In genomic region chr1:16078925-16079656, GRCh38 we compare ENCODE assay signal across 8 cellular contexts. TPM values are rescaled to one million over a fixed set of nuclear protein-coding genes. Genes with fewer than 3 reads are reported as not detected.
A peak's percentile ranks its signal among the peaks of the same experiment; 100 is the strongest.
DNase-seq lines count a peak whose midpoint lies in the region; ATAC-seq and TF ChIP-seq lines count a peak whose summit lies in the region.

No MANE protein-coding gene starts in this region.

- H3K4me1 Mint-ChIP-seq in WTC11 (peaks cover 9% of the 10 kb centered on the region), MCF 10A (ENCODE audit: insufficient read depth, unreplicated experiment) (peaks cover 39% of the 10 kb centered on the region)

- H3K27ac Mint-ChIP-seq in WTC11 = no peak overlapping the region
- no peak overlapping the region for H3K27ac Mint-ChIP-seq in MCF 10A (ENCODE audit: low read depth, unreplicated experiment)

- H3K36me3 Mint-ChIP-seq in WTC11 (no peaks in the 10 kb centered on the region), MCF 10A (ENCODE audit: insufficient read depth, unreplicated experiment) (no peaks in the 10 kb centered on the region)

- POLR2A ChIA-PET in HCT116 (lab: Charles Lee) (interaction anchor here (0.9 to 4.4 kb wide), 2 partner anchors 77 to 108 kb away, joined by 3 to 31 read pairs; partner anchors contain the start of gene EPHA2), WTC11 (lab: Charles Lee) (interaction anchor here (0.6 to 1.2 kb wide), 2 partner anchors 77 to 138 kb away, joined by 3 to 4 read pairs; partner anchors contain the start of gene EPHA2), MCF 10A (lab: Yijun Ruan, JAX) (interaction anchor here (0.8 to 8.8 kb wide), 13 partner anchors 26 to 285 kb away, joined by 3 to 112 read pairs (median 7); partner anchors contain the start of gene CPLANE2)

- no peaks in the 10 kb centered on the region for H3K9me3 ChIP-seq in HCT116 (ENCODE audit: control insufficient read depth in 1 of 2, insufficient read depth in 1 of 2, low read depth in 1 of 2, low read length in 2 of 2)

- H3K36me3 ChIP-seq in HCT116 (ENCODE audit: control insufficient read depth in 1 of 2, insufficient read depth in 2 of 2, low read length in 2 of 2) = no peaks in the 10 kb centered on the region

- ATAC-seq in HCT116 = peak; percentile 58
- ATAC-seq in WTC11 = peak; percentile 78
- ATAC-seq in GM21390 (IDR thresholded peaks at IDR 0.05; ENCODE audit: unreplicated experiment) = no peak

- H4K20me1 ChIP-seq in HCT116 (ENCODE audit: insufficient read depth) = no peaks in the 10 kb centered on the region

- H3K27me3 ChIP-seq in HCT116 (ENCODE audit: insufficient read depth, low read length) = no peaks in the 10 kb centered on the region

- H3K9me2 ChIP-seq in HCT116 (ENCODE audit: insufficient read depth) = no peaks in the 10 kb centered on the region

- H3K79me2 ChIP-seq in HCT116 (ENCODE audit: insufficient read depth, low read length) = no peaks in the 10 kb centered on the region

- DNase-seq in COLO668 (lab: John Stamatoyannopoulos, UW; ENCODE audit: unreplicated experiment) = peak; percentile 78
- no peak for DNase-seq in HCT116 (ENCODE audit: low read depth, low spot score)
- DNase-seq in NCI-H2227 (lab: John Stamatoyannopoulos, UW; ENCODE audit: unreplicated experiment) = peak; percentile 79
- peak; percentile 89 for DNase-seq in WTC11 (ENCODE audit: low spot score)
- DNase-seq in MCF 10A (ENCODE audit: unreplicated experiment) = peak; percentile 77
- peak; percentile 64 for DNase-seq in iris pigment epithelial cell (ENCODE audit: low read depth)
- DNase-seq in stimulated activated CD4-positive, alpha-beta T cell treated with anti-CD3 and anti-CD28 coated beads, Interleukin-15, amount 100 ng/mL, for 24 hours = peak; percentile 81

- peak overlapping the region; percentile 23; the same call in 1 of the 2 replicates for H3K9ac ChIP-seq in HCT116 (ENCODE audit: low read length)

- H3K27me3 Mint-ChIP-seq in WTC11 (ENCODE audit: low read depth) = peaks cover 26% of the 10 kb centered on the region
- no peaks in the 10 kb centered on the region for H3K27me3 Mint-ChIP-seq in MCF 10A (ENCODE audit: insufficient read depth, unreplicated experiment)

- TF ChIP-seq CTCF in HCT116 (IDR thresholded peaks at IDR 0.05 in 2 of 3, conservative IDR thresholded peaks at IDR 0.05 in 1 of 3; ENCODE audit: borderline replicate concordance in 1 of 3, insufficient read depth in 1 of 3, low read depth in 2 of 3, low read length in 2 of 3) = peak in 2 of 3 experiments; percentile 93 to 94; a peak in 4 of 6 replicates
- peak; percentile 87 for TF ChIP-seq CTCF in WTC11 (IDR thresholded peaks at IDR 0.05)
- TF ChIP-seq CTCF in MCF 10A (IDR thresholded peaks at IDR 0.05; ENCODE audit: unreplicated experiment) = peak; percentile 93

- no peak for TF ChIP-seq RAD21 in HCT116 (IDR thresholded peaks at IDR 0.05; ENCODE audit: low read depth)

- RAD21 ChIA-PET in HCT116 (lab: Charles Lee; ENCODE audit: low non-redundant PET in 1 of 2, low total read pairs in 2 of 2, uncharacterized antibody in 2 of 2, unreplicated experiment in 2 of 2) = interaction anchor here (0.6 to 2.5 kb wide), 14 partner anchors 66 to 284 kb away, joined by 3 to 26 read pairs (median 3); partner anchors contain the start of gene CPLANE2 (in 1 of the 2)

- H3K9me3 Mint-ChIP-seq in WTC11 (no peaks in the 10 kb centered on the region), MCF 10A (ENCODE audit: unreplicated experiment) (no peaks in the 10 kb centered on the region)

- intact Hi-C loops in HCT116 (cut with micrococcal nuclease) (loop anchor here (1.0 to 2.0 kb wide), 4 partner anchors 66 to 284 kb away; no protein-coding TSS in a partner anchor), MCF 10A (cut with micrococcal nuclease) (loop anchor here (1.0 to 5.0 kb wide), 6 partner anchors 43 to 418 kb away; no protein-coding TSS in a partner anchor)

- H3K4me2 ChIP-seq in HCT116 (ENCODE audit: low read length) = peak overlapping the region; percentile 69

- peak overlapping the region; percentile 68 for H2AFZ ChIP-seq in HCT116 (ENCODE audit: low read depth, low read length, poor library complexity, severe bottlenecking)

- H3K4me1 ChIP-seq in HCT116 (ENCODE audit: control insufficient read depth in 1 of 2, insufficient read depth in 2 of 2, low read length in 2 of 2) = peaks cover 30 to 66% of the 10 kb centered on the region in 2 experiments

- no TSS peak for BruUV-seq in HCT116 (replicated peaks; lab: Mats Ljungman, UMichigan)
- no TSS peak for BruUV-seq in MCF 10A (replicated peaks; lab: Mats Ljungman, UMichigan)

- CTCF ChIA-PET in HCT116 (lab: Charles Lee) (interaction anchor here (0.9 to 7.9 kb wide), 18 partner anchors 8 to 360 kb away, joined by 3 to 222 read pairs (median 3); partner anchors contain the start of gene EPHA2), WTC11 (lab: Charles Lee) (interaction anchor here (0.6 to 7.9 kb wide), 38 partner anchors 8 to 542 kb away, joined by 3 to 204 read pairs (median 6); partner anchors contain the start of genes ARHGEF19 and EPHA2), MCF 10A (lab: Yijun Ruan, JAX) (interaction anchor here (0.6 to 12.6 kb wide), 31 partner anchors 8 to 537 kb away, joined by 3 to 373 read pairs (median 4); partner anchors contain the start of genes CPLANE2, EPHA2 and SZRD1)

- TF ChIP-seq POLR2A in HCT116 (IDR thresholded peaks at IDR 0.05; ENCODE audit: borderline replicate concordance, extremely low read depth, insufficient read depth, insufficient read length) = no peak

- H3K27ac ChIP-seq in HCT116 (ENCODE audit: low read depth, low read length) = peak overlapping the region; percentile 31; the same call in 1 of the 2 replicates

- no peak overlapping the region for H3K4me3 ChIP-seq in HCT116 (replicated peaks in 1 of 2; ENCODE audit: low read depth in 1 of 2, low read length in 2 of 2)

- H3K4me3 Mint-ChIP-seq in WTC11 = no peak overlapping the region
- no peak overlapping the region for H3K4me3 Mint-ChIP-seq in MCF 10A (ENCODE audit: unreplicated experiment)

TF ChIP-seq in HCT116, 20 proteins besides CTCF, POLR2A, EP300 and RAD21:
- peak; percentile 11 for TF ChIP-seq YY1 (IDR thresholded peaks at IDR 0.05; ENCODE audit: extremely low read depth, insufficient replicate concordance, low read depth, low read length)
- TF ChIP-seq ZBTB33 (IDR thresholded peaks at IDR 0.05; ENCODE audit: extremely low read depth, insufficient replicate concordance, low read length) = no peak
- no peak for TF ChIP-seq EZH2phosphoT487 (IDR thresholded peaks at IDR 0.05; ENCODE audit: borderline replicate concordance)
TF ChIP-seq in HCT116: peak in this region for 1.

TF ChIP-seq in WTC11, 78 proteins besides CTCF, POLR2A, EP300 and RAD21:
- no peak for TF ChIP-seq ERG (CRISPR knock-in tag; IDR thresholded peaks at IDR 0.05)
- TF ChIP-seq HMGXB4 (CRISPR knock-in tag; IDR thresholded peaks at IDR 0.05) = 0 out of 2 replicates have a peak, but pooled peaks have one; percentile 20

RNA-seq across cellular contexts. Expression of gene FAM131C, which starts 5.6 kb away (rescaled TPM):
- total RNA-seq in HCT116 (2021; ENCODE audit: unreplicated experiment) (11.6 TPM), WTC11 (2021) (1.4 to 2.0 TPM (median 1.8 TPM) in 3 replicates), MCF 10A (2022) (0.20 TPM in 1 of 2 replicates, not detected in the other)
- polyA plus RNA-seq in HCT116 (2012) = 16.5 and 17.4 TPM in 2 replicates

RNA-seq across cellular contexts. Expression of gene CLCNKB, which starts 35.5 kb away (rescaled TPM):
- total RNA-seq in HCT116 (2021; ENCODE audit: unreplicated experiment) = 0.81 TPM
- 1.1 and 1.2 TPM in 2 replicates for polyA plus RNA-seq in HCT116 (2012)
- 1.8 to 3.1 TPM (median 2.5 TPM) in 3 replicates for total RNA-seq in WTC11 (2021)
- not detected in 2 replicates for total RNA-seq in MCF 10A (2022)

RNA-seq across cellular contexts. Expression of gene CLCNKA, which starts 57.3 kb away (rescaled TPM):
- total RNA-seq in HCT116 (2021; ENCODE audit: unreplicated experiment) (0.10 TPM), WTC11 (2021) (1.5 to 2.7 TPM (median 2.7 TPM) in 3 replicates), MCF 10A (2022) (not detected in 2 replicates)
- 0.34 and 0.37 TPM in 2 replicates for polyA plus RNA-seq in HCT116 (2012)
